In genomic region chr1:201633811-201634210, GRCh38 we compare ENCODE assay signal across 20 cellular contexts.
DNase-seq lines count a peak whose midpoint lies in the region; ATAC-seq and TF ChIP-seq lines count a peak whose summit lies in the region.
"Had no signal": no experiment of that assay in that cellular context is flagged by ENCODE, and none has a peak within 500 bp of the region (broad histone marks: within the 10 kb centered on the region; RNA-seq: fewer than 3 reads in every experiment).

No MANE protein-coding gene starts in this region.

- H4K91ac ChIP-seq in IMR-90 (ENCODE audit: insufficient read depth, low read depth, low read length) = 0 out of 2 replicates have a peak overlapping the region, but pooled peaks have one; percentile 28

- H3K27ac ChIP-seq in IMR-90 (ENCODE audit: insufficient read depth, low read length) (no peak overlapping the region), WERI-Rb-1 (peak overlapping the region; percentile 45), osteoblast (ENCODE audit: low read depth, low read length) (peak overlapping the region; percentile 50)
- H3K27ac ChIP-seq: esophagus muscularis mucosa, upper lobe of right lung had no signal

- no peak overlapping the region for H3K9ac ChIP-seq in IMR-90 (ENCODE audit: low read depth, low read length)

- in situ Hi-C loops in IMR-90 (cut with MboI; ENCODE audit: low sequenced_read_pairs) = no loop called here

- H2AK5ac ChIP-seq in IMR-90 (ENCODE audit: low read depth, low read length) = peak overlapping the region; percentile 57

- peaks cover 39% of the 10 kb centered on the region for H3K4me1 ChIP-seq in IMR-90 (ENCODE audit: control insufficient read depth, insufficient read depth, low read length)
- peaks cover 47% of the 10 kb centered on the region for H3K4me1 ChIP-seq in osteoblast (ENCODE audit: insufficient read depth, low read length)

- H3K27me3 Mint-ChIP-seq in activated T-helper 17 cell treated with anti-CD3 and anti-CD28 coated beads, Interleukin-2, amount 50 U/mL, for 72 hours = no peaks in the 10 kb centered on the region
- H3K27me3 Mint-ChIP-seq: activated CD4-positive, alpha-beta memory T cell treated with anti-CD3 and anti-CD28 coated beads, Interleukin-2, amount 10 ng/mL, durations not matched to agents 7 days and 5 days; stimulated activated naive CD8-positive, alpha-beta T cell treated with anti-CD3 and anti-CD28 coated beads, Interleukin-15, Interleukin-2, amounts not matched to agents 100 ng/mL and 50 ng/mL, for 24 hours had no signal

- H3K36me3 ChIP-seq in IMR-90 (ENCODE audit: control insufficient read depth, insufficient read depth, low read length) (peaks cover 23% of the 10 kb centered on the region), WERI-Rb-1 (no peaks in the 10 kb centered on the region), osteoblast (ENCODE audit: insufficient read depth, low read length) (peaks cover 79% of the 10 kb centered on the region)
- H3K36me3 ChIP-seq: upper lobe of right lung had no signal

- no peaks in the 10 kb centered on the region for H3K4me1 Mint-ChIP-seq in activated T-helper 17 cell treated with anti-CD3 and anti-CD28 coated beads, Interleukin-2, amount 50 U/mL, for 72 hours
- H3K4me1 Mint-ChIP-seq: activated CD4-positive, alpha-beta memory T cell treated with anti-CD3 and anti-CD28 coated beads, Interleukin-2, amount 10 ng/mL, durations not matched to agents 7 days and 5 days; activated naive CD8-positive, alpha-beta T cell treated with anti-CD3 and anti-CD28 coated beads, Interleukin-2, amount 10 ng/mL, durations not matched to agents 7 days and 5 days; memory B cell had no signal

- no peak overlapping the region for H3K4me2 ChIP-seq in IMR-90 (ENCODE audit: low read depth, low read length)
- H3K4me2 ChIP-seq in osteoblast (ENCODE audit: insufficient read depth, low read length) = no peak overlapping the region
- H3K4me2 ChIP-seq: GM23338 had no signal

- TF ChIP-seq RAD21 in IMR-90 (IDR thresholded peaks at IDR 0.05; ENCODE audit: low read length) = no peak

- H3K9me3 ChIP-seq in IMR-90 (ENCODE audit: control insufficient read depth, insufficient read depth, low read length) = no peaks in the 10 kb centered on the region
- H3K9me3 ChIP-seq in WERI-Rb-1 (ENCODE audit: severe bottlenecking) = no peaks in the 10 kb centered on the region
- H3K9me3 ChIP-seq in osteoblast (ENCODE audit: low read depth, low read length) = no peaks in the 10 kb centered on the region
- H3K9me3 ChIP-seq: esophagus muscularis mucosa, upper lobe of right lung had no signal

- H2BK5ac ChIP-seq in IMR-90 (ENCODE audit: low read depth, low read length, poor library complexity, severe bottlenecking) = no peak overlapping the region

- no peak for TF ChIP-seq POLR2A in IMR-90 (IDR thresholded peaks at IDR 0.05; ENCODE audit: low read depth, low read length)

- H3K4me3 Mint-ChIP-seq in activated T-helper 17 cell treated with anti-CD3 and anti-CD28 coated beads, Interleukin-2, amount 50 U/mL, for 72 hours = no peak overlapping the region
- H3K4me3 Mint-ChIP-seq: activated CD4-positive, alpha-beta memory T cell treated with anti-CD3 and anti-CD28 coated beads, Interleukin-2, amount 10 ng/mL, durations not matched to agents 7 days and 5 days; activated naive CD8-positive, alpha-beta T cell treated with anti-CD3 and anti-CD28 coated beads, Interleukin-2, amount 10 ng/mL, durations not matched to agents 7 days and 5 days; GM23338; memory B cell; nephron; stimulated activated naive CD8-positive, alpha-beta T cell treated with anti-CD3 and anti-CD28 coated beads, Interleukin-15, Interleukin-2, amounts not matched to agents 100 ng/mL and 50 ng/mL, for 24 hours; T-helper 1 cell treated with Interleukin-12 subunit alpha and Interleukin-12 subunit beta and Interleukin-4 antibody, amounts not matched to agents 30 μg/mL and 1 μg/mL, for 36 hours had no signal

- DNase-seq in IMR-90 (peak; percentile 44), NCI-H2107 treated with DMSO at 0.1 percent for 48 hours (lab: John Stamatoyannopoulos, UW; ENCODE audit: unreplicated experiment) (peak; percentile 92), WERI-Rb-1 (peak; percentile 85), osteoblast (ENCODE audit: insufficient read length, low spot score, missing footprints) (peak; percentile 76), HEK293T (ENCODE audit: extremely low spot score) (no peak), NCI-H2196 (lab: John Stamatoyannopoulos, UW; ENCODE audit: unreplicated experiment) (no peak), posterior cingulate gyrus (no peak)
- DNase-seq: activated CD4-positive, alpha-beta memory T cell treated with anti-CD3 and anti-CD28 coated beads, Interleukin-2, amount 10 ng/mL, durations not matched to agents 7 days and 5 days; activated naive CD8-positive, alpha-beta T cell treated with anti-CD3 and anti-CD28 coated beads, Interleukin-2, amount 10 ng/mL, durations not matched to agents 7 days and 5 days; activated T-cell treated with anti-CD3 and anti-CD28 coated beads, Interleukin-2, amount 50 U/mL, for 48 hours; KBM-7; NCI-H1694; upper lobe of right lung had no signal

- H3K56ac ChIP-seq in IMR-90 (ENCODE audit: extremely low read depth, insufficient read depth, low read length) = no peak overlapping the region

- no peak for TF ChIP-seq CTCF in IMR-90 (conservative IDR thresholded peaks at IDR 0.05; ENCODE audit: low read depth, low read length)
- no peak for TF ChIP-seq CTCF in WERI-Rb-1 (IDR thresholded peaks at IDR 0.05; ENCODE audit: low read depth, low read length)
- no peak for TF ChIP-seq CTCF in osteoblast (IDR thresholded peaks at IDR 0.05; ENCODE audit: extremely low read depth, low read depth, low read length)

- peak overlapping the region; percentile 18; the same call in 1 of the 2 replicates for H3K14ac ChIP-seq in IMR-90 (replicated peaks; ENCODE audit: low read depth, low read length)

- H4K8ac ChIP-seq in IMR-90 (ENCODE audit: low read depth in 2 of 2, low read length in 2 of 2) = peak overlapping the region in 1 of 2 experiments; percentile 1; a peak in 2 of 4 replicates

- H4K20me1 ChIP-seq in IMR-90 (ENCODE audit: insufficient read depth, low read length) = no peaks in the 10 kb centered on the region; the same call in 1 of the 2 replicates
- H4K20me1 ChIP-seq in osteoblast (ENCODE audit: insufficient read depth, low read length) = peaks cover 5% of the 10 kb centered on the region

- POLR2A ChIA-PET in IMR-90 (lab: Charles Lee; ENCODE audit: unreplicated experiment) = interaction anchor here (0.5 kb wide), 1 partner anchor 10 kb away, joined by 13 read pairs; no protein-coding TSS in a partner anchor
- POLR2A ChIA-PET in HEK293T (lab: Yijun Ruan, JAX) = no interaction called here

- no peaks in the 10 kb centered on the region for H3K36me3 Mint-ChIP-seq in activated T-helper 17 cell treated with anti-CD3 and anti-CD28 coated beads, Interleukin-2, amount 50 U/mL, for 72 hours (ENCODE audit: low read depth)
- H3K36me3 Mint-ChIP-seq: activated naive CD8-positive, alpha-beta T cell treated with anti-CD3 and anti-CD28 coated beads, Interleukin-2, amount 10 ng/mL, durations not matched to agents 7 days and 5 days; memory B cell had no signal

- H3K27me3 ChIP-seq in IMR-90 (ENCODE audit: control insufficient read depth, insufficient read depth, low read length) = no peaks in the 10 kb centered on the region
- no peaks in the 10 kb centered on the region for H3K27me3 ChIP-seq in WERI-Rb-1 (ENCODE audit: insufficient read depth, low read depth, severe bottlenecking)
- no peaks in the 10 kb centered on the region for H3K27me3 ChIP-seq in osteoblast (ENCODE audit: insufficient read depth, low read length)
- H3K27me3 ChIP-seq: esophagus muscularis mucosa, upper lobe of right lung had no signal

- H3K18ac ChIP-seq in IMR-90 (ENCODE audit: low read depth, low read length) = no peak overlapping the region; the same call in 1 of the 2 replicates

- H3K79me1 ChIP-seq in IMR-90 (ENCODE audit: low read depth in 1 of 2, low read length in 2 of 2) = peaks cover 37 to 83% of the 10 kb centered on the region in 2 experiments

- peak overlapping the region; percentile 76; the same call in 1 of the 2 replicates for H3K4ac ChIP-seq in IMR-90 (ENCODE audit: low read depth, low read length)

- CTCF ChIA-PET in IMR-90 (lab: Yijun Ruan, JAX) (no interaction called here), HEK293T (lab: Yijun Ruan, JAX) (no interaction called here)

- H2BK15ac ChIP-seq in IMR-90 (ENCODE audit: low read depth, low read length) = peak overlapping the region; percentile 91; the same call in 1 of the 3 replicates

- H3K9me3 Mint-ChIP-seq in activated T-helper 17 cell treated with anti-CD3 and anti-CD28 coated beads, Interleukin-2, amount 50 U/mL, for 72 hours = no peaks in the 10 kb centered on the region
- H3K9me3 Mint-ChIP-seq: activated CD4-positive, alpha-beta memory T cell treated with anti-CD3 and anti-CD28 coated beads, Interleukin-2, amount 10 ng/mL, durations not matched to agents 7 days and 5 days; activated naive CD8-positive, alpha-beta T cell treated with anti-CD3 and anti-CD28 coated beads, Interleukin-2, amount 10 ng/mL, durations not matched to agents 7 days and 5 days; GM23338; memory B cell; nephron; stimulated activated naive CD8-positive, alpha-beta T cell treated with anti-CD3 and anti-CD28 coated beads, Interleukin-15, Interleukin-2, amounts not matched to agents 100 ng/mL and 50 ng/mL, for 24 hours; T-helper 1 cell treated with Interleukin-12 subunit alpha and Interleukin-12 subunit beta and Interleukin-4 antibody, amounts not matched to agents 30 μg/mL and 1 μg/mL, for 36 hours had no signal

- H2AFZ ChIP-seq in IMR-90 (replicated peaks; ENCODE audit: low read length, poor library complexity) = no peak overlapping the region
- H2AFZ ChIP-seq in osteoblast (ENCODE audit: low read length) = no peak overlapping the region
- H2AFZ ChIP-seq: GM23338 had no signal

- peak overlapping the region; percentile 33 for H2BK120ac ChIP-seq in IMR-90 (ENCODE audit: low read depth, low read length)

- H3K4me3 ChIP-seq in IMR-90 (ENCODE audit: insufficient read depth, low read depth, low read length) = no peak overlapping the region
- no peak overlapping the region for H3K4me3 ChIP-seq in WERI-Rb-1 (ENCODE audit: low read depth, low read length)
- no peak overlapping the region for H3K4me3 ChIP-seq in osteoblast (ENCODE audit: insufficient read depth, low read length)
- H3K4me3 ChIP-seq: esophagus muscularis mucosa, GM23338, upper lobe of right lung had no signal

- intact Hi-C loops in IMR-90 (cut with micrococcal nuclease) = no loop called here
- intact Hi-C loops in posterior cingulate gyrus (cut with DNase I) = no loop called here

- H2BK20ac ChIP-seq in IMR-90 (ENCODE audit: low read depth, low read length) = peak overlapping the region; percentile 27; the same call in 1 of the 2 replicates

- peak overlapping the region; percentile 2 for H2AK9ac ChIP-seq in IMR-90 (replicated peaks; ENCODE audit: low read depth, low read length, poor library complexity)

- BruUV-seq in IMR-90 (replicated peaks; lab: Mats Ljungman, UMichigan) = no TSS peak

- H3K27ac Mint-ChIP-seq in activated T-helper 17 cell treated with anti-CD3 and anti-CD28 coated beads, Interleukin-2, amount 50 U/mL, for 72 hours = no peak overlapping the region
- H3K27ac Mint-ChIP-seq: activated CD4-positive, alpha-beta memory T cell treated with anti-CD3 and anti-CD28 coated beads, Interleukin-2, amount 10 ng/mL, durations not matched to agents 7 days and 5 days; activated naive CD8-positive, alpha-beta T cell treated with anti-CD3 and anti-CD28 coated beads, Interleukin-2, amount 10 ng/mL, durations not matched to agents 7 days and 5 days; GM23338; memory B cell; nephron; stimulated activated naive CD8-positive, alpha-beta T cell treated with anti-CD3 and anti-CD28 coated beads, Interleukin-15, Interleukin-2, amounts not matched to agents 100 ng/mL and 50 ng/mL, for 24 hours; T-helper 1 cell treated with Interleukin-12 subunit alpha and Interleukin-12 subunit beta and Interleukin-4 antibody, amounts not matched to agents 30 μg/mL and 1 μg/mL, for 36 hours had no signal

- WGBS in IMR-90 (ENCODE audit: extremely low coverage in 2 of 2, insufficient read length in 1 of 2), 2 experiments = no CpG with 5 or more reads among the region's 5 CpGs

- peaks cover 41% of the 10 kb centered on the region for H3K9me1 ChIP-seq in IMR-90 (ENCODE audit: insufficient read depth, low read length)

- no peak overlapping the region; the same call in 1 of the 2 replicates for H4K5ac ChIP-seq in IMR-90 (ENCODE audit: low read depth, low read length)

- no peak for ATAC-seq in IMR-90 (ENCODE audit: low read depth)
- ATAC-seq in activated T-helper 17 cell treated with anti-CD3 and anti-CD28 coated beads, Interleukin-2, amount 50 U/mL, for 72 hours (replicated peaks) = no peak
- ATAC-seq: GM23338, upper lobe of right lung had no signal

- dilution Hi-C loops in IMR-90 (cut with HindIII; ENCODE audit: low sequenced_read_pairs, unreplicated experiment) = no loop called here

- peaks cover 69% of the 10 kb centered on the region for H3K79me2 ChIP-seq in osteoblast (ENCODE audit: insufficient read depth, low read length)

- H3K23ac ChIP-seq in IMR-90 (ENCODE audit: low read depth, low read length) = peak overlapping the region; percentile 53; the same call in 1 of the 2 replicates

Comparison
In these comparisons a context has a peak if more than half of its experiments do, and no peak if none do; other contexts are left out.
1. DNase-seq: peak in IMR-90 (single experiment), NCI-H2107 treated with DMSO at 0.1 percent for 48 hours (single experiment), WERI-Rb-1 (single experiment) and osteoblast (single experiment); none in HEK293T (single experiment), NCI-H2196 (single experiment) and posterior cingulate gyrus (0 of 10).